Comparison of ENCODE assay signal across 19 cellular contexts in genomic region chr3:112781611-112782010, GRCh38.
"Had no signal": no experiment of that assay in that cellular context is flagged by ENCODE, and none has a peak within 500 bp of the region (broad histone marks: within the 10 kb centered on the region; RNA-seq: fewer than 3 reads in every experiment).

No MANE protein-coding gene starts in this region.

- H3K4me3 Mint-ChIP-seq: activated CD4-positive, alpha-beta memory T cell treated with anti-CD3 and anti-CD28 coated beads, Interleukin-2, amount 10 ng/mL, durations not matched to agents 7 days and 5 days; activated T-cell treated with anti-CD3 and anti-CD28 coated beads, Interleukin-2, amount 50 U/mL, for 4 hours; brain; neural crest cell; stimulated activated naive CD8-positive, alpha-beta T cell treated with anti-CD3 and anti-CD28 coated beads, Interleukin-15, amount 100 ng/mL, for 72 hours; WTC11 had no signal

- ATAC-seq: activated naive CD4-positive, alpha-beta T cell treated with anti-CD3 and anti-CD28 coated beads, Interleukin-2, amount 50 U/mL, for 72 hours; activated T-cell treated with anti-CD3 and anti-CD28 coated beads, Interleukin-2, amount 50 U/mL, for 4 hours; pancreas; sciatic nerve; stimulated activated naive CD8-positive, alpha-beta T cell treated with anti-CD3 and anti-CD28 coated beads, Interleukin-15, amount 100 ng/mL, for 72 hours; WTC11 had no signal

- DNase-seq: activated CD4-positive, alpha-beta memory T cell treated with anti-CD3 and anti-CD28 coated beads, Interleukin-2, amount 10 ng/mL, durations not matched to agents 7 days and 5 days; activated CD4-positive, alpha-beta T cell treated with anti-CD3 and anti-CD28 coated beads for 4 hours; activated gamma-delta T cell; activated T-cell treated with anti-CD3 and anti-CD28 coated beads, Interleukin-2, amount 50 U/mL, for 4 hours; amygdala; cortex of kidney; effector CD8-positive, alpha-beta T cell; glutamatergic neuron; midbrain; pancreas; spleen; stimulated activated naive CD8-positive, alpha-beta T cell treated with anti-CD3 and anti-CD28 coated beads, Interleukin-15, amount 100 ng/mL, for 72 hours; T-helper 2 cell; upper lobe of left lung had no signal

- H3K4me1 ChIP-seq: pancreas had no signal

- H3K27ac ChIP-seq: pancreas, spleen, upper lobe of left lung had no signal

- H3K36me3 ChIP-seq: pancreas, spleen, upper lobe of left lung had no signal

- H3K9me3 Mint-ChIP-seq: activated CD4-positive, alpha-beta memory T cell treated with anti-CD3 and anti-CD28 coated beads, Interleukin-2, amount 10 ng/mL, durations not matched to agents 7 days and 5 days; activated naive CD4-positive, alpha-beta T cell treated with anti-CD3 and anti-CD28 coated beads, Interleukin-2, amount 50 U/mL, for 72 hours; activated T-cell treated with anti-CD3 and anti-CD28 coated beads, Interleukin-2, amount 50 U/mL, for 4 hours; brain; neural crest cell; stimulated activated naive CD8-positive, alpha-beta T cell treated with anti-CD3 and anti-CD28 coated beads, Interleukin-15, amount 100 ng/mL, for 72 hours; WTC11 had no signal

- H3K36me3 Mint-ChIP-seq: brain, WTC11 had no signal

- H3K27me3 Mint-ChIP-seq: activated CD4-positive, alpha-beta memory T cell treated with anti-CD3 and anti-CD28 coated beads, Interleukin-2, amount 10 ng/mL, durations not matched to agents 7 days and 5 days had no signal

- H3K27me3 ChIP-seq: pancreas, spleen, upper lobe of left lung had no signal

- H3K27ac Mint-ChIP-seq: activated CD4-positive, alpha-beta memory T cell treated with anti-CD3 and anti-CD28 coated beads, Interleukin-2, amount 10 ng/mL, durations not matched to agents 7 days and 5 days; activated naive CD4-positive, alpha-beta T cell treated with anti-CD3 and anti-CD28 coated beads, Interleukin-2, amount 50 U/mL, for 72 hours; brain; stimulated activated naive CD8-positive, alpha-beta T cell treated with anti-CD3 and anti-CD28 coated beads, Interleukin-15, amount 100 ng/mL, for 72 hours; WTC11 had no signal

- H3K9me3 ChIP-seq: pancreas, spleen, upper lobe of left lung had no signal

- H3K4me3 ChIP-seq: pancreas, spleen, upper lobe of left lung had no signal

- H3K4me1 Mint-ChIP-seq: neural crest cell; stimulated activated naive CD8-positive, alpha-beta T cell treated with anti-CD3 and anti-CD28 coated beads, Interleukin-15, amount 100 ng/mL, for 72 hours; WTC11 had no signal
